Comparison of ENCODE assay signal across 26 cellular contexts in the genomic region with DNA sequence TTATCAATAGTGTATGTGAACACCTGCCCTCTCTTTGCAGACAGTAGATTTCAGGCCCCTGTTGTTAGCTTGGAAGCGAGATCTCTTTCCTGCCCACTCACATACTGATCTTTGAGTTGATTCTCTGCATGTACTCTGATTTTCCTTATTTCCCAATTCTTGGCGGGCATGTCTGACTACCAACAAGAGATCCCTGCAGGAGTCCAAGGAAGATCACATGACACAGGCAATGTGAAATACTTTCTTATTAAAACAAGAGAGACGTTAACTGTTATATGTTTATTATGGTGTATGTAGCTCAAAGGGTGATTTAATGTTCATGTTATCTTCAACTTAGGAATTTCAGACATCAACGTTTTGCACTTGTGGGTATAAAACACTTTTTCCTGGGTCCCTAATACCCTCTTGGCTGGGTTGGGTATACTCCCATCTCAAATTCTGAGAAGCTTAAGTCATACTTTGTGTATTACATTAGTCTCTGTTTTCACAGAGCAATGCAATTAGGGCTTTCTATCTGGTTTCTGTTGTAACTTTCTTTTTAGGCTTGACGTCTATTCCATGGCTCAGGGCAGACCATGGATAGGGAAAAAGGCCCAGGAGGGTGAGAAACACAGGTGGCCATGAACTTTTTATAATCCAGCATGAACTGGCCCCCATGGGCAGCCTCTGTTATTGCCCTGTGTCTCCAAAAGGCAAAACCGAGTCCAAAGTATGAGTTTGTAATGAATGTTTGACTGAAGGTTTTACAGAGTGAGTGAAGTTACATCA. TPM values are rescaled to one million over a fixed set of nuclear protein-coding genes. Genes with fewer than 3 reads are reported as not detected.
DNase-seq lines count a peak whose midpoint lies in the region; ATAC-seq, FAIRE-seq and TF ChIP-seq lines count a peak whose summit lies in the region.
"Had no signal": no experiment of that assay in that cellular context is flagged by ENCODE, and none has a peak within 500 bp of the region (broad histone marks: within the 10 kb centered on the region; RNA-seq: fewer than 3 reads in every experiment).

No MANE protein-coding gene starts in this region.

- H3K79me2 ChIP-seq in astrocyte (ENCODE audit: insufficient read depth, low read length) (no peaks in the 10 kb centered on the region), hepatocyte (peaks cover 35% of the 10 kb centered on the region), osteoblast (ENCODE audit: insufficient read depth, low read length) (no peaks in the 10 kb centered on the region)

- no peak overlapping the region for H3K4me3 Mint-ChIP-seq in astrocyte (ENCODE audit: unreplicated experiment)
- H3K4me3 Mint-ChIP-seq: activated CD4-positive, alpha-beta memory T cell treated with anti-CD3 and anti-CD28 coated beads, Interleukin-2, amount 10 ng/mL, durations not matched to agents 7 days and 5 days; activated naive CD4-positive, alpha-beta T cell treated with anti-CD3 and anti-CD28 coated beads, Interleukin-2, amount 10 ng/mL, durations not matched to agents 7 days and 5 days; natural killer cell treated with Interleukin-12 subunit alpha and Interleukin-12 subunit beta and Interleukin-15 and Interleukin-18, amount 100 ng/mL, for 72 hours had no signal

- H3K9ac ChIP-seq in astrocyte (ENCODE audit: low read length) = no peak overlapping the region

- ATAC-seq in GM19023 (IDR thresholded peaks at IDR 0.05; ENCODE audit: unreplicated experiment) (no peak), GM21825 (IDR thresholded peaks at IDR 0.05; ENCODE audit: unreplicated experiment) (no peak)
- ATAC-seq: A549; natural killer cell treated with Interleukin-12 subunit alpha and Interleukin-12 subunit beta and Interleukin-15 and Interleukin-18, amount 100 ng/mL, for 72 hours had no signal

- TF ChIP-seq CTCF in astrocyte (IDR thresholded peaks at IDR 0.05; ENCODE audit: insufficient read depth, low read depth, low read length) = no peak
- TF ChIP-seq CTCF in hepatocyte (IDR thresholded peaks at IDR 0.05; ENCODE audit: poor library complexity) = no peak
- no peak for TF ChIP-seq CTCF in osteoblast (IDR thresholded peaks at IDR 0.05; ENCODE audit: extremely low read depth, low read depth, low read length)

- H3K27me3 Mint-ChIP-seq in astrocyte (ENCODE audit: low read depth, unreplicated experiment) = peaks cover 41% of the 10 kb centered on the region

- H3K4me3 ChIP-seq in astrocyte (ENCODE audit: insufficient read depth, low read depth, low read length) = no peak overlapping the region
- H3K4me3 ChIP-seq in hepatocyte = no peak overlapping the region
- H3K4me3 ChIP-seq in osteoblast (ENCODE audit: insufficient read depth, low read length) = no peak overlapping the region
- H3K4me3 ChIP-seq: A549, skin epidermis had no signal

- H3K27ac ChIP-seq in astrocyte (ENCODE audit: low read depth, low read length) (no peak overlapping the region), hepatocyte (peak overlapping the region; percentile 66), osteoblast (ENCODE audit: low read depth, low read length) (peak overlapping the region; percentile 4)
- H3K27ac ChIP-seq: A549 had no signal

- peaks cover 10% of the 10 kb centered on the region for H3K4me1 Mint-ChIP-seq in astrocyte (ENCODE audit: low read depth, unreplicated experiment)
- H3K4me1 Mint-ChIP-seq: activated CD4-positive, alpha-beta memory T cell treated with anti-CD3 and anti-CD28 coated beads, Interleukin-2, amount 10 ng/mL, durations not matched to agents 7 days and 5 days; activated naive CD4-positive, alpha-beta T cell treated with anti-CD3 and anti-CD28 coated beads, Interleukin-2, amount 10 ng/mL, durations not matched to agents 7 days and 5 days had no signal

- H3K4me2 ChIP-seq in astrocyte (ENCODE audit: low read length) (no peak overlapping the region), hepatocyte (peak overlapping the region; percentile 33), osteoblast (ENCODE audit: insufficient read depth, low read length) (no peak overlapping the region)
- H3K4me2 ChIP-seq: A549 had no signal

- no peaks in the 10 kb centered on the region for H3K9me3 ChIP-seq in astrocyte (ENCODE audit: insufficient read depth, low read depth, low read length)
- no peaks in the 10 kb centered on the region for H3K9me3 ChIP-seq in hepatocyte (ENCODE audit: low read depth)
- H3K9me3 ChIP-seq in osteoblast (ENCODE audit: low read depth, low read length) = no peaks in the 10 kb centered on the region

- peak; percentile 18 for DNase-seq in AG08396 (ENCODE audit: low spot score)
- peak; percentile 7 for DNase-seq in astrocyte (ENCODE audit: low read depth)
- no peak for DNase-seq in hepatocyte (ENCODE audit: low spot score)
- DNase-seq in osteoblast (ENCODE audit: insufficient read length, low spot score, missing footprints) = no peak
- no peak for DNase-seq in HEK293T (ENCODE audit: extremely low spot score)
- DNase-seq in stimulated activated CD8-positive, alpha-beta memory T cell treated with anti-CD3 and anti-CD28 coated beads, Interleukin-4, amount 100 ng/mL, for 48 hours = no peak
- DNase-seq: activated CD4-positive, alpha-beta memory T cell treated with anti-CD3 and anti-CD28 coated beads, Interleukin-2, amount 10 ng/mL, durations not matched to agents 7 days and 5 days; activated naive CD4-positive, alpha-beta T cell treated with anti-CD3 and anti-CD28 coated beads, Interleukin-2, amount 10 ng/mL, durations not matched to agents 7 days and 5 days; amygdala; C1 segment of cervical spinal cord; COR-L47; glutamatergic neuron; islet precursor cell; NCI-H1048; stimulated activated naive CD4-positive, alpha-beta T cell treated with Interleukin-2 at 50 U/mL for 16 hours; SW 1271 had no signal

- H3K9me2 ChIP-seq in hepatocyte (replicated peaks; ENCODE audit: insufficient read depth) = no peaks in the 10 kb centered on the region

- CTCF ChIA-PET in HEK293T (lab: Yijun Ruan, JAX) = no interaction called here

- WGBS in hepatocyte (ENCODE audit: low lambda C conversion rate, missing lambda C conversion rate) = 64% methylated on average over 6 of the region's 6 CpGs

- H3K36me3 ChIP-seq in astrocyte (ENCODE audit: insufficient read depth, low read length) = no peaks in the 10 kb centered on the region
- no peaks in the 10 kb centered on the region for H3K36me3 ChIP-seq in hepatocyte (replicated peaks; ENCODE audit: insufficient read depth, low read depth)
- no peaks in the 10 kb centered on the region for H3K36me3 ChIP-seq in osteoblast (ENCODE audit: insufficient read depth, low read length)

- H4K20me1 ChIP-seq in astrocyte (ENCODE audit: insufficient read depth, low read length) (no peaks in the 10 kb centered on the region), hepatocyte (ENCODE audit: insufficient read depth, poor library complexity, severe bottlenecking) (no peaks in the 10 kb centered on the region), osteoblast (ENCODE audit: insufficient read depth, low read length) (no peaks in the 10 kb centered on the region)

- H3K27me3 ChIP-seq in astrocyte (ENCODE audit: insufficient read depth, low read length) (no peaks in the 10 kb centered on the region), hepatocyte (no peaks in the 10 kb centered on the region), osteoblast (ENCODE audit: insufficient read depth, low read length) (no peaks in the 10 kb centered on the region)

- H3K4me1 ChIP-seq in astrocyte (ENCODE audit: insufficient read depth, low read length) (peaks cover 5% of the 10 kb centered on the region), hepatocyte (ENCODE audit: insufficient read depth) (peaks cover 27% of the 10 kb centered on the region), osteoblast (ENCODE audit: insufficient read depth, low read length) (peaks cover 16% of the 10 kb centered on the region)
- H3K4me1 ChIP-seq: A549 had no signal

- no peaks in the 10 kb centered on the region for H3K36me3 Mint-ChIP-seq in astrocyte (ENCODE audit: low read depth, unreplicated experiment)
- H3K36me3 Mint-ChIP-seq: activated naive CD4-positive, alpha-beta T cell treated with anti-CD3 and anti-CD28 coated beads, Interleukin-2, amount 10 ng/mL, durations not matched to agents 7 days and 5 days; natural killer cell treated with Interleukin-12 subunit alpha and Interleukin-12 subunit beta and Interleukin-15 and Interleukin-18, amount 100 ng/mL, for 72 hours had no signal

- no peak overlapping the region for H2AFZ ChIP-seq in astrocyte (ENCODE audit: low read depth, low read length)
- H2AFZ ChIP-seq in hepatocyte = no peak overlapping the region
- H2AFZ ChIP-seq in osteoblast (ENCODE audit: low read length) = no peak overlapping the region

- H3K27ac Mint-ChIP-seq in astrocyte (ENCODE audit: unreplicated experiment) = no peak overlapping the region
- H3K27ac Mint-ChIP-seq: activated CD4-positive, alpha-beta memory T cell treated with anti-CD3 and anti-CD28 coated beads, Interleukin-2, amount 10 ng/mL, durations not matched to agents 7 days and 5 days; activated naive CD4-positive, alpha-beta T cell treated with anti-CD3 and anti-CD28 coated beads, Interleukin-2, amount 10 ng/mL, durations not matched to agents 7 days and 5 days; natural killer cell treated with Interleukin-12 subunit alpha and Interleukin-12 subunit beta and Interleukin-15 and Interleukin-18, amount 100 ng/mL, for 72 hours had no signal

- POLR2A ChIA-PET in HEK293T (lab: Yijun Ruan, JAX) = no interaction called here

- no peak for FAIRE-seq in astrocyte (lab: Jason Lieb, UNC)
- FAIRE-seq: A549, bronchial epithelial cell, endothelial cell of umbilical vein had no signal

- no peaks in the 10 kb centered on the region for H3K9me3 Mint-ChIP-seq in astrocyte (ENCODE audit: unreplicated experiment)
- H3K9me3 Mint-ChIP-seq: activated CD4-positive, alpha-beta memory T cell treated with anti-CD3 and anti-CD28 coated beads, Interleukin-2, amount 10 ng/mL, durations not matched to agents 7 days and 5 days; activated naive CD4-positive, alpha-beta T cell treated with anti-CD3 and anti-CD28 coated beads, Interleukin-2, amount 10 ng/mL, durations not matched to agents 7 days and 5 days; natural killer cell treated with Interleukin-12 subunit alpha and Interleukin-12 subunit beta and Interleukin-15 and Interleukin-18, amount 100 ng/mL, for 72 hours had no signal

TF ChIP-seq in HEK293T, 16 proteins besides CTCF, POLR2A, EP300 and RAD21:
- TF ChIP-seq ELF4 (IDR thresholded peaks at IDR 0.05) = no peak
- no peak for TF ChIP-seq L3MBTL2 (conservative IDR thresholded peaks at IDR 0.05)

RNA-seq across cellular contexts. Expression of a gene that starts 32.2 kb away (rescaled TPM):
- total RNA-seq in astrocyte = 0.20 TPM in 1 of 2 replicates, not detected in the other
- 75.6 and 76.7 TPM in 2 replicates for total RNA-seq in hepatocyte
- polyA plus RNA-seq in hepatocyte = 63.5 and 91.1 TPM in 2 replicates
- not detected in 2 replicates for total RNA-seq in osteoblast
- total RNA-seq: activated CD4-positive, alpha-beta memory T cell treated with anti-CD3 and anti-CD28 coated beads, Interleukin-2, amount 10 ng/mL, durations not matched to agents 7 days and 5 days; mononuclear cell; natural killer cell treated with Interleukin-12 subunit alpha and Interleukin-12 subunit beta and Interleukin-15 and Interleukin-18, amount 100 ng/mL, for 72 hours; NCI-H460 had no signal

RNA-seq across cellular contexts. Expression of a gene that starts 56.0 kb away (rescaled TPM):
- total RNA-seq in astrocyte (not detected in 2 replicates), hepatocyte (not detected in 2 replicates), osteoblast (0.29 and 1.4 TPM in 2 replicates)
- polyA plus RNA-seq in hepatocyte = 0.04 TPM in 1 of 2 replicates, not detected in the other
- total RNA-seq: endothelial cell of umbilical vein, NCI-H460, osteocyte had no signal

Comparison
In these comparisons a context has a peak if more than half of its experiments do, and no peak if none do; other contexts are left out.
1. DNase-seq: peak in AG08396 (single experiment) and astrocyte (single experiment); none in hepatocyte (single experiment), osteoblast (single experiment), HEK293T (single experiment) and stimulated activated CD8-positive, alpha-beta memory T cell treated with anti-CD3 and anti-CD28 coated beads, Interleukin-4, amount 100 ng/mL, for 48 hours (single experiment).
2. RNA of a gene that starts 32.2 kb away (total RNA-seq): 75.6 to 76.7 TPM in hepatocyte; 0.20 TPM in astrocyte and not detected in osteoblast; every median in the first group is over 10 times any median in the second.